ENCODE assay signal across 1 cellular context in the genomic region with DNA sequence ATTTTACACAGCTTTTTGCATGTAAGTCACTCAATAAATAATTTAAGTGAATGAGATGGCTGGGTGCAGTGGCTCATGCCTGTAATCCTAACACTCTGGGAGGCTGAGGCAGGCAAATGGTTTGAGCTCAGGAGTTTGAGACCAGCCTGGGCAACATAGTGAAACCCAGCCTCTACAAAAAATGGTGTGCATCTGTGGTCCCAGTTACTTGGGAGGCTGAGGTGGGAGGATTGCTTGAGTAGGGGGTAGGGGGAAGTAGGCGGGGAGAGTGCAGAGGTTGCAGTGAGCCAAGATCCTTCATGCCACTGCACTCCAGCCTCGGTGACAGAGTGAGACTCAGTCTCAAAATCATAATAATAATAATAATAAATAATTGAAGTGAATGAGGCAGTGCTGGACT.
TF ChIP-seq lines count a peak whose summit lies in the region.

No MANE protein-coding gene starts in this region.

TF ChIP-seq in IMR-90, 13 proteins besides CTCF, POLR2A, EP300 and RAD21 (continued from another document):
- TF ChIP-seq ELK1 (IDR thresholded peaks at IDR 0.05; ENCODE audit: borderline replicate concordance, low read depth, low read length): no peak
- no peak for TF ChIP-seq CEBPB (IDR thresholded peaks at IDR 0.05; ENCODE audit: low read depth, low read length)
- no peak for TF ChIP-seq MAFK (IDR thresholded peaks at IDR 0.05; ENCODE audit: low read depth, low read length)
- TF ChIP-seq SMC3 (IDR thresholded peaks at IDR 0.05; ENCODE audit: low read depth, low read length): no peak
- no peak for TF ChIP-seq MAZ (IDR thresholded peaks at IDR 0.05; ENCODE audit: borderline replicate concordance, low read depth, low read length)
- no peak for TF ChIP-seq FOS (IDR thresholded peaks at IDR 0.05; ENCODE audit: low read depth, low read length)
- TF ChIP-seq NFE2L2 (IDR thresholded peaks at IDR 0.05; ENCODE audit: low read depth, low read length): no peak
- no peak for TF ChIP-seq RCOR1 (IDR thresholded peaks at IDR 0.05; ENCODE audit: insufficient replicate concordance, low read length)
- no peak for TF ChIP-seq CHD1 (IDR thresholded peaks at IDR 0.05; ENCODE audit: low read depth, low read length)
